1 cellular context compared by ENCODE assay signal in genomic region chr14:103920981-103921854, GRCh38.
TF ChIP-seq lines count a peak whose summit lies in the region.

No MANE protein-coding gene starts in this region.

TF ChIP-seq in H1, 55 proteins besides CTCF, POLR2A, EP300 and RAD21:
- no peak for TF ChIP-seq POU5F1 (IDR thresholded peaks at IDR 0.05; ENCODE audit: low read depth, low read length)
- peak; percentile 53; the same call in 1 of the 2 replicates for TF ChIP-seq YY1 (IDR thresholded peaks at IDR 0.05; ENCODE audit: low read depth, low read length)
- peak; percentile 63; the same call in 1 of the 2 replicates for TF ChIP-seq ATF3 (IDR thresholded peaks at IDR 0.05; ENCODE audit: insufficient read depth, low read depth, low read length)
- no peak for TF ChIP-seq ATF2 (IDR thresholded peaks at IDR 0.05; ENCODE audit: low read length)
- TF ChIP-seq SIX5 (IDR thresholded peaks at IDR 0.05; ENCODE audit: low read depth, low read length), result no peak
- peak; percentile 74 for TF ChIP-seq PHF8 (conservative IDR thresholded peaks at IDR 0.05; ENCODE audit: low read depth, low read length)
- TF ChIP-seq KDM5A (IDR thresholded peaks at IDR 0.05; ENCODE audit: low read length), result peak; percentile 43; the same call in 1 of the 2 replicates
- TF ChIP-seq CBX5 (IDR thresholded peaks at IDR 0.05; ENCODE audit: low read depth, low read length), result no peak
- no peak; the same call in 1 of the 2 replicates for TF ChIP-seq SP1 (IDR thresholded peaks at IDR 0.05; ENCODE audit: low read depth, low read length)
- 0 out of 2 replicates have a peak, but pooled peaks have one; percentile 42 for TF ChIP-seq EGR1 (IDR thresholded peaks at IDR 0.05; ENCODE audit: borderline replicate concordance, low read depth, low read length)
- TF ChIP-seq SRF (IDR thresholded peaks at IDR 0.05; ENCODE audit: low read depth, low read length), result no peak
- TF ChIP-seq BCL11A (IDR thresholded peaks at IDR 0.05; ENCODE audit: low read depth in 2 of 2, low read length in 2 of 2), result no peak
- 0 out of 4 replicates have a peak, but pooled peaks of 1 of the 2 experiments have one; percentile 26 for TF ChIP-seq HDAC2 (IDR thresholded peaks at IDR 0.05; ENCODE audit: borderline replicate concordance in 1 of 2, low read depth in 2 of 2, low read length in 2 of 2)
- no peak for TF ChIP-seq ZNF274 (IDR thresholded peaks at IDR 0.05; ENCODE audit: borderline replicate concordance, extremely low read depth, low read length)
- no peak for TF ChIP-seq NANOG (IDR thresholded peaks at IDR 0.05; ENCODE audit: insufficient read depth, low read depth, low read length, poor library complexity, severe bottlenecking)
- peak; percentile 37 for TF ChIP-seq ASH2L (IDR thresholded peaks at IDR 0.05; ENCODE audit: low read length)
- TF ChIP-seq SP4 (IDR thresholded peaks at IDR 0.05; ENCODE audit: low read length), result 0 out of 2 replicates have a peak, but pooled peaks have one; percentile 36
- no peak for TF ChIP-seq CHD7 (IDR thresholded peaks at IDR 0.05; ENCODE audit: insufficient replicate concordance, low read length)
- TF ChIP-seq SIRT6 (IDR thresholded peaks at IDR 0.05; ENCODE audit: low read length), result no peak
- TF ChIP-seq NRF1 (IDR thresholded peaks at IDR 0.05; ENCODE audit: low read depth, low read length), result peak; percentile 64
- TF ChIP-seq E2F6 (IDR thresholded peaks at IDR 0.05), result no peak
- TF ChIP-seq CEBPB (IDR thresholded peaks at IDR 0.05; ENCODE audit: low read depth, low read length), result no peak
- no peak; the same call in 1 of the 2 replicates for TF ChIP-seq MAX (IDR thresholded peaks at IDR 0.05)
- TF ChIP-seq JUN (IDR thresholded peaks at IDR 0.05; ENCODE audit: low read depth, low read length), result no peak
- TF ChIP-seq CREB1 (IDR thresholded peaks at IDR 0.05), result peak; percentile 75; the same call in 1 of the 2 replicates
- TF ChIP-seq TEAD4 (IDR thresholded peaks at IDR 0.05; ENCODE audit: low read depth, low read length), result no peak
- no peak for TF ChIP-seq RFX5 (IDR thresholded peaks at IDR 0.05; ENCODE audit: borderline replicate concordance, low read depth, low read length)
- no peak for TF ChIP-seq RXRA (IDR thresholded peaks at IDR 0.05; ENCODE audit: insufficient read depth, low read depth, low read length)
- no peak for TF ChIP-seq EZH2 (IDR thresholded peaks at IDR 0.05; ENCODE audit: low read depth, low read length, severe bottlenecking)
- TF ChIP-seq KDM4A (IDR thresholded peaks at IDR 0.05; ENCODE audit: low read depth, low read length, severe bottlenecking), result no peak
- TF ChIP-seq CHD2 (IDR thresholded peaks at IDR 0.05; ENCODE audit: low read length), result 0 out of 2 replicates have a peak, but pooled peaks have one; percentile 24
- TF ChIP-seq SIN3A (conservative IDR thresholded peaks at IDR 0.05 in 1 of 2, IDR thresholded peaks at IDR 0.05 in 1 of 2; ENCODE audit: low read depth in 1 of 2, low read length in 2 of 2), result peak; percentile 21 to 76; a peak in 2 of 4 replicates
- TF ChIP-seq MAFK (IDR thresholded peaks at IDR 0.05; ENCODE audit: low read depth, low read length), result no peak
- TF ChIP-seq HDAC6 (IDR thresholded peaks at IDR 0.05; ENCODE audit: low read depth, low read length), result no peak
- peak; percentile 91 for TF ChIP-seq TAF1 (IDR thresholded peaks at IDR 0.05; ENCODE audit: low read depth, low read length)
- no peak for TF ChIP-seq TCF12 (IDR thresholded peaks at IDR 0.05; ENCODE audit: low read depth, low read length)
- no peak for TF ChIP-seq GTF2F1 (IDR thresholded peaks at IDR 0.05; ENCODE audit: borderline replicate concordance, low read depth, low read length)
- peak; percentile 86 for TF ChIP-seq POLR2AphosphoS5 (IDR thresholded peaks at IDR 0.05; ENCODE audit: low read depth, low read length)
- TF ChIP-seq SP2 (IDR thresholded peaks at IDR 0.05; ENCODE audit: low read length), result peak; percentile 62; the same call in 1 of the 2 replicates
- TF ChIP-seq SAP30 (IDR thresholded peaks at IDR 0.05; ENCODE audit: insufficient read depth, insufficient replicate concordance, low read length), result peak; percentile 59
- TF ChIP-seq CTBP2 (IDR thresholded peaks at IDR 0.05; ENCODE audit: borderline replicate concordance, insufficient read depth, insufficient read length, low read length), result no peak
- TF ChIP-seq USF2 (IDR thresholded peaks at IDR 0.05; ENCODE audit: low read length), result no peak
- no peak for TF ChIP-seq CHD1 (IDR thresholded peaks at IDR 0.05; ENCODE audit: low read depth, low read length)
- TF ChIP-seq KDM1A (IDR thresholded peaks at IDR 0.05; ENCODE audit: borderline replicate concordance, low read length), result no peak
- no peak for TF ChIP-seq CBX8 (IDR thresholded peaks at IDR 0.05; ENCODE audit: borderline replicate concordance, low read depth, low read length)
- peak; percentile 67; the same call in 1 of the 2 replicates for TF ChIP-seq GABPA (IDR thresholded peaks at IDR 0.05; ENCODE audit: borderline replicate concordance, insufficient read depth, low read length)
- peak; percentile 78 for TF ChIP-seq TAF7 (optimal IDR thresholded peaks at IDR 0.05; ENCODE audit: borderline replicate concordance, low read depth, low read length)
- TF ChIP-seq TBP (IDR thresholded peaks at IDR 0.05; ENCODE audit: low read depth, low read length), result peak; percentile 83
- TF ChIP-seq BACH1 (IDR thresholded peaks at IDR 0.05; ENCODE audit: low read length), result peak; percentile 52
- peak; percentile 48 for TF ChIP-seq RBBP5 (IDR thresholded peaks at IDR 0.05; ENCODE audit: borderline replicate concordance, low read depth, low read length)
- no peak for TF ChIP-seq RNF2 (IDR thresholded peaks at IDR 0.05; ENCODE audit: borderline replicate concordance, low read depth, low read length, missing control alignments, poor library complexity, severe bottlenecking)
- TF ChIP-seq BRCA1 (IDR thresholded peaks at IDR 0.05; ENCODE audit: low read depth, low read length), result no peak
- TF ChIP-seq SUZ12 (IDR thresholded peaks at IDR 0.05; ENCODE audit: low read length), result no peak
- no peak for TF ChIP-seq FOSL1 (IDR thresholded peaks at IDR 0.05; ENCODE audit: insufficient read depth, low read depth, low read length)
- no peak for TF ChIP-seq JUND (IDR thresholded peaks at IDR 0.05; ENCODE audit: low read length)
